In the genomic region with DNA sequence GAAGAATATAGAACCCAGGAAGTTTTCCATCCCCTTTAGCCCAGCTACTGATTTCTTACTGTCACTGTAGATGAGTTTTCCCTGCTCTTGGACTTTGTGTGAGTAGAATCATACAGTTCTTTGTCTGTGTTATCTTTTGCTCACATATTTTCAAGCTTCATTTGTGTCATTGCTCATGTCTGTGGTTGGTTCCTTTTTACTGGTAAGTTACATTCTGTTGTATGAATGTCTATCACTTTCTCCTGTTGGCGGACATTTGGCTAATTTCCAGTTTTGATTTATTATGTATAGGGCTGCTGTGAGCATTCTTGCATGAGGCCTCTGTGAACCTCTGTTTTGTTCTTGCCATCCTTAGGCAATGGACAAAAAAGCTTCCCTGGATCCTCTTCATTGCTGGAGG, we compare ENCODE assay signal across 11 cellular contexts. TPM values are rescaled to one million over a fixed set of nuclear protein-coding genes. Genes with fewer than 3 reads are reported as not detected.
DNase-seq lines count a peak whose midpoint lies in the region; ATAC-seq, FAIRE-seq and TF ChIP-seq lines count a peak whose summit lies in the region.
"Had no signal": no experiment of that assay in that cellular context is flagged by ENCODE, and none has a peak within 500 bp of the region (broad histone marks: within the 10 kb centered on the region; RNA-seq: fewer than 3 reads in every experiment).

No MANE protein-coding gene starts in this region.

- no peak for TF ChIP-seq RAD21 in H1 (IDR thresholded peaks at IDR 0.05 in 1 of 2, conservative IDR thresholded peaks at IDR 0.05 in 1 of 2; ENCODE audit: low read depth in 2 of 2, low read length in 2 of 2)

- H3K9me3 ChIP-seq in H1 (ENCODE audit: insufficient read depth in 2 of 2, low read depth in 1 of 2, low read length in 1 of 2), result no peaks in the 10 kb centered on the region
- H3K9me3 ChIP-seq: heart left ventricle, Peyer's patch had no signal

- H3K14ac ChIP-seq in H1 (ENCODE audit: insufficient read length), result no peak overlapping the region

- no peak overlapping the region for H3K4me3 Mint-ChIP-seq in osteocyte (ENCODE audit: unreplicated experiment)

- no peak overlapping the region for H3K27ac ChIP-seq in H1 (ENCODE audit: low read depth, low read length)
- H3K27ac ChIP-seq: heart left ventricle had no signal

- H3K18ac ChIP-seq in H1 (ENCODE audit: extremely low read depth, low read length), result no peak overlapping the region

- TF ChIP-seq CTCF in H1 (IDR thresholded peaks at IDR 0.05; ENCODE audit: control extremely low read depth in 1 of 3, insufficient read depth in 1 of 3, low read depth in 1 of 3, low read length in 3 of 3) (no peak), osteocyte (IDR thresholded peaks at IDR 0.05) (no peak)

- H3K79me1 ChIP-seq in H1 (ENCODE audit: low read depth, low read length), result peaks cover 2% of the 10 kb centered on the region; the same call in 1 of the 2 replicates

- 100% methylated on average over 1 of the region's 1 CpG; no CpG with 5 or more reads in 1 of the 2 experiments for WGBS in H1 (ENCODE audit: extremely low coverage in 1 of 2, insufficient coverage in 1 of 2, insufficient read length in 1 of 2, insufficient replicate concordance in 2 of 2, low coverage in 1 of 2, low lambda C conversion rate in 2 of 2, missing lambda C conversion rate in 1 of 2), 2 experiments

- DNase-seq in EL (peak; percentile 19), H1 (ENCODE audit: low read depth in 1 of 2, low spot score in 2 of 2) (no peak), LoVo (ENCODE audit: low spot score) (no peak), osteocyte (ENCODE audit: extremely low spot score, unreplicated experiment) (no peak), NCI-H446 treated with DMSO at 0.1 percent for 48 hours (lab: John Stamatoyannopoulos, UW) (no peak)
- no peak for DNase-seq in activated CD4-positive, alpha-beta T cell treated with anti-CD3 and anti-CD28 coated beads for 1 hour
- DNase-seq: heart left ventricle had no signal

- H3K9me3 Mint-ChIP-seq in osteocyte (ENCODE audit: unreplicated experiment), result no peaks in the 10 kb centered on the region

- 0 out of 2 replicates have a peak overlapping the region, but pooled peaks have one; percentile 7 for H2BK5ac ChIP-seq in H1 (ENCODE audit: low read depth, low read length)

- no peak overlapping the region for H3K9ac ChIP-seq in H1 (replicated peaks in 1 of 4; ENCODE audit: extremely low read depth in 1 of 4, low read depth in 3 of 4, low read length in 3 of 4)

- H2BK15ac ChIP-seq in H1 (ENCODE audit: low read length), result no peak overlapping the region

- H4K20me1 ChIP-seq in H1 (replicated peaks in 1 of 2; ENCODE audit: control insufficient read depth in 1 of 2, insufficient read depth in 2 of 2, low read length in 2 of 2), result peaks cover 8 to 26% of the 10 kb centered on the region in 2 experiments

- H3K4me2 ChIP-seq in H1 (ENCODE audit: insufficient read depth in 1 of 2, low read depth in 2 of 2, low read length in 2 of 2), result no peak overlapping the region

- CTCF ChIA-PET in H1 (lab: Charles Lee; ENCODE audit: partially characterized antibody), result interaction anchor here (0.7 to 1.7 kb wide), 3 partner anchors 15 to 191 kb away, joined by 3 read pairs; no protein-coding TSS in a partner anchor

- H3K23ac ChIP-seq in H1 (ENCODE audit: insufficient read length), result no peak overlapping the region

- no peak overlapping the region for H2AK5ac ChIP-seq in H1 (ENCODE audit: low read depth, low read length)

- no peak overlapping the region for H3K4ac ChIP-seq in H1 (replicated peaks; ENCODE audit: insufficient read length, low read depth, low read length)

- peaks cover 3 to 8% (median 5%) of the 10 kb centered on the region in 4 experiments; a peak in 6 of 8 replicates for H3K36me3 ChIP-seq in H1 (ENCODE audit: control insufficient read depth in 2 of 4, insufficient read depth in 4 of 4, low read length in 3 of 4)

- H4K8ac ChIP-seq in H1 (ENCODE audit: extremely low read depth, insufficient read depth, low read length), result no peak overlapping the region

- H3K23me2 ChIP-seq in H1 (ENCODE audit: low read depth, low read length), result peaks cover 8% of the 10 kb centered on the region; the same call in 1 of the 2 replicates

- H3K27ac Mint-ChIP-seq in osteocyte (ENCODE audit: unreplicated experiment), result no peak overlapping the region

- POLR2A ChIA-PET in H1 (lab: Charles Lee; ENCODE audit: partially characterized antibody), result interaction anchor here (1.0 kb wide), 1 partner anchor 31 kb away, joined by 3 read pairs; no protein-coding TSS in a partner anchor

- ATAC-seq in GM21381 (IDR thresholded peaks at IDR 0.05; ENCODE audit: unreplicated experiment), result peak; percentile 25
- ATAC-seq in HG03460 (IDR thresholded peaks at IDR 0.05; ENCODE audit: unreplicated experiment), result peak; percentile 21
- ATAC-seq: heart left ventricle had no signal

- FAIRE-seq in H1 (lab: Jason Lieb, UNC), result no peak

- H3K79me2 ChIP-seq in H1 (ENCODE audit: control insufficient read depth in 1 of 2, insufficient read depth in 2 of 2, low read length in 2 of 2), result peaks cover 29 to 94% of the 10 kb centered on the region in 2 experiments

- H3K36me3 Mint-ChIP-seq in osteocyte (ENCODE audit: unreplicated experiment), result peaks cover 15% of the 10 kb centered on the region

- no peak overlapping the region for H2BK20ac ChIP-seq in H1 (ENCODE audit: low read length)

- no peak overlapping the region for H2AFZ ChIP-seq in H1 (ENCODE audit: low read length)

- H3K4me1 ChIP-seq in H1 (replicated peaks in 1 of 4; ENCODE audit: control insufficient read depth in 3 of 4, insufficient read depth in 4 of 4, low read length in 3 of 4), result peaks cover 2 to 5% (median 3%) of the 10 kb centered on the region in 4 experiments; a peak in 5 of 7 replicates

- peaks cover 38% of the 10 kb centered on the region for H3K4me1 Mint-ChIP-seq in osteocyte (ENCODE audit: unreplicated experiment)

- H4K91ac ChIP-seq in H1 (replicated peaks; ENCODE audit: insufficient read length, low read length), result no peak overlapping the region

- no peaks in the 10 kb centered on the region for H3K27me3 Mint-ChIP-seq in osteocyte (ENCODE audit: unreplicated experiment)

- no peak overlapping the region for H2BK120ac ChIP-seq in H1 (replicated peaks; ENCODE audit: low read depth, low read length)

- no peak overlapping the region for H2BK12ac ChIP-seq in H1 (ENCODE audit: low read depth, low read length)

- TF ChIP-seq EP300 in H1 (IDR thresholded peaks at IDR 0.05; ENCODE audit: borderline replicate concordance in 1 of 2, low read depth in 2 of 2, low read length in 2 of 2), result no peak

- H3K56ac ChIP-seq in H1 (replicated peaks; ENCODE audit: insufficient read length, low read depth, low read length), result no peak overlapping the region

- no peak for TF ChIP-seq POLR2A in H1 (IDR thresholded peaks at IDR 0.05; ENCODE audit: control extremely low read depth in 1 of 2, low read depth in 2 of 2, low read length in 2 of 2)

- no peaks in the 10 kb centered on the region for H3K27me3 ChIP-seq in H1 (replicated peaks in 1 of 4; ENCODE audit: control insufficient read depth in 3 of 4, extremely low read depth in 1 of 4, insufficient read depth in 3 of 4, low read length in 3 of 4)
- H3K27me3 ChIP-seq: heart left ventricle, Peyer's patch had no signal

- H3K4me3 ChIP-seq in H1 (ENCODE audit: extremely low read depth in 1 of 4, insufficient read depth in 2 of 4, low read depth in 3 of 4, low read length in 4 of 4), result no peak overlapping the region
- H3K4me3 ChIP-seq: heart left ventricle, Peyer's patch had no signal

- H4K5ac ChIP-seq in H1 (ENCODE audit: insufficient read length, low read depth, low read length), result no peak overlapping the region

TF ChIP-seq in H1, 55 proteins besides CTCF, POLR2A, EP300 and RAD21:
- TF ChIP-seq CHD1 (IDR thresholded peaks at IDR 0.05; ENCODE audit: low read depth, low read length) (no peak), YY1 (IDR thresholded peaks at IDR 0.05; ENCODE audit: low read depth, low read length) (no peak), ATF3 (IDR thresholded peaks at IDR 0.05; ENCODE audit: insufficient read depth, low read depth, low read length) (no peak), POU5F1 (IDR thresholded peaks at IDR 0.05; ENCODE audit: low read depth, low read length) (no peak), RFX5 (IDR thresholded peaks at IDR 0.05; ENCODE audit: borderline replicate concordance, low read depth, low read length) (no peak), ZNF274 (IDR thresholded peaks at IDR 0.05; ENCODE audit: borderline replicate concordance, extremely low read depth, low read length) (no peak), CHD2 (IDR thresholded peaks at IDR 0.05; ENCODE audit: low read length) (no peak), SP4 (IDR thresholded peaks at IDR 0.05; ENCODE audit: low read length) (no peak), TEAD4 (IDR thresholded peaks at IDR 0.05; ENCODE audit: low read depth, low read length) (no peak), SP2 (IDR thresholded peaks at IDR 0.05; ENCODE audit: low read length) (no peak)

RNA-seq across cellular contexts. Expression of gene GLRX3, which starts 5.3 kb away (rescaled TPM):
- 155 and 157 TPM in 2 replicates for total RNA-seq in H1 (2021; fragmentation: NEBNext Ultra II Directional; extraction: Animal tissue kit (Norgen Biotek cat#: 25700))
- polyA plus RNA-seq in H1 (2011; rRNA removed), result 55.3 and 59.9 TPM in 2 replicates
- polyA plus RNA-seq in H1 (2011; cell fraction: cytosol; rRNA removed), result 113 TPM
- polyA plus RNA-seq in H1 (2011; cell fraction: nucleus; rRNA removed), result 44.4 TPM
- polyA plus RNA-seq in H1 (2012, experiment 1 of 2), result 94.4 to 129 TPM (median 119 TPM) in 4 replicates
- polyA plus RNA-seq in H1 (2012, experiment 2 of 2), result 86.2 TPM
- polyA plus RNA-seq in H1 (2013, experiment 1 of 2), result 156 TPM
- polyA plus RNA-seq in H1 (2013, experiment 2 of 2), result 155 TPM
- polyA minus RNA-seq in H1 (2011; rRNA and poly(A)+ RNA removed), result 30.9 and 38.9 TPM in 2 replicates
- 26.2 TPM for polyA minus RNA-seq in H1 (2011; cell fraction: cytosol; rRNA and poly(A)+ RNA removed)
- polyA minus RNA-seq in H1 (2011; cell fraction: nucleus; rRNA and poly(A)+ RNA removed), result 22.6 TPM
- 58.7 and 61.2 TPM in 2 replicates for total RNA-seq in osteocyte

RNA-seq across cellular contexts. Expression of gene C10orf143, which starts 30.8 kb away (rescaled TPM):
- 1.3 and 2.0 TPM in 2 replicates for total RNA-seq in H1 (2021; fragmentation: NEBNext Ultra II Directional; extraction: Animal tissue kit (Norgen Biotek cat#: 25700))
- polyA plus RNA-seq in H1 (2011; rRNA removed), result 1.5 and 1.6 TPM in 2 replicates
- 2.1 TPM for polyA plus RNA-seq in H1 (2011; cell fraction: cytosol; rRNA removed)
- 1.9 TPM for polyA plus RNA-seq in H1 (2011; cell fraction: nucleus; rRNA removed)
- polyA plus RNA-seq in H1 (2012, experiment 1 of 2), result 1.2 to 2.8 TPM (median 2.3 TPM) in 4 replicates
- polyA plus RNA-seq in H1 (2012, experiment 2 of 2), result 1.5 TPM
- 1.4 TPM for polyA plus RNA-seq in H1 (2013, experiment 1 of 2)
- 1.6 TPM for polyA plus RNA-seq in H1 (2013, experiment 2 of 2)
- polyA minus RNA-seq in H1 (2011; rRNA and poly(A)+ RNA removed), result 0.59 and 1.7 TPM in 2 replicates
- not detected for polyA minus RNA-seq in H1 (2011; cell fraction: cytosol; rRNA and poly(A)+ RNA removed)
- polyA minus RNA-seq in H1 (2011; cell fraction: nucleus; rRNA and poly(A)+ RNA removed), result 1.7 TPM
- total RNA-seq in osteocyte, result 2.9 and 4.1 TPM in 2 replicates
- total RNA-seq: HT-29 had no signal
